In genomic region chr4:126907389-126907788, GRCh38 we compare ENCODE assay signal across 31 cellular contexts.
DNase-seq lines count a peak whose midpoint lies in the region; ATAC-seq, FAIRE-seq and TF ChIP-seq lines count a peak whose summit lies in the region.
"Had no signal": no experiment of that assay in that cellular context is flagged by ENCODE, and none has a peak within 500 bp of the region (broad histone marks: within the 10 kb centered on the region; RNA-seq: fewer than 3 reads in every experiment).

No MANE protein-coding gene starts in this region.

- no TSS peak for BruUV-seq in K562 (replicated peaks; lab: Mats Ljungman, UMichigan)

- no peak for TF ChIP-seq POLR2A in K562 (conservative IDR thresholded peaks at IDR 0.05)

- POLR2A ChIA-PET in K562 (lab: Yijun Ruan, JAX): no interaction called here

- H3K27ac ChIP-seq in K562 (ENCODE audit: extremely low read depth, low read depth, low read length): no peak overlapping the region
- H3K27ac ChIP-seq in heart right ventricle: no peak overlapping the region
- H3K27ac ChIP-seq: 22Rv1; A549; BLaER1; BLaER1 treated with 17β-estradiol and CSF1 and Interleukin-3, amounts not matched to agents 10 nM and 100 nM; C4-2B had no signal

- H3K27me3 ChIP-seq in K562 (ENCODE audit: control insufficient read depth in 2 of 2, insufficient read depth in 2 of 2, low read length in 2 of 2) (no peaks in the 10 kb centered on the region), heart right ventricle (no peaks in the 10 kb centered on the region)
- H3K27me3 ChIP-seq: BE2C; BLaER1; BLaER1 treated with 17β-estradiol and CSF1 and Interleukin-3, amounts not matched to agents 10 nM and 100 nM had no signal

- in situ Hi-C loops in K562 (cut with MboI): no loop called here

- peaks cover 42% of the 10 kb centered on the region for H3K79me2 ChIP-seq in K562 (ENCODE audit: control insufficient read depth, insufficient read depth, low read length)

- no peak for TF ChIP-seq RAD21 in K562 (CRISPR knock-in tag; conservative IDR thresholded peaks at IDR 0.05 in 1 of 2, IDR thresholded peaks at IDR 0.05 in 1 of 2)

- H4K20me1 ChIP-seq in K562 (replicated peaks; ENCODE audit: control insufficient read depth, insufficient read depth, low read length): no peaks in the 10 kb centered on the region
- H4K20me1 ChIP-seq: BLaER1; BLaER1 treated with 17β-estradiol and CSF1 and Interleukin-3, amounts not matched to agents 10 nM and 100 nM had no signal

- H3K9me3 ChIP-seq in K562 (replicated peaks; ENCODE audit: control insufficient read depth, insufficient read depth, low read depth, low read length) (no peaks in the 10 kb centered on the region), heart right ventricle (peaks cover 0 to 6% (median 0%) of the 10 kb centered on the region in 11 donors)
- H3K9me3 ChIP-seq: A549; BE2C; BLaER1; BLaER1 treated with 17β-estradiol and CSF1 and Interleukin-3, amounts not matched to agents 10 nM and 100 nM; Caco-2 had no signal

- H3K36me3 ChIP-seq in K562 (ENCODE audit: control insufficient read depth, insufficient read depth, low read length) (peaks cover 22% of the 10 kb centered on the region; the same call in 2 of the 3 replicates), heart right ventricle (no peaks in the 10 kb centered on the region)
- H3K36me3 ChIP-seq: BE2C; BLaER1; BLaER1 treated with 17β-estradiol and CSF1 and Interleukin-3, amounts not matched to agents 10 nM and 100 nM had no signal

- H3K4me3 ChIP-seq in K562 (no peak overlapping the region), heart right ventricle (no peak overlapping the region)
- H3K4me3 ChIP-seq: A549; BLaER1; BLaER1 treated with 17β-estradiol and CSF1 and Interleukin-3, amounts not matched to agents 10 nM and 100 nM had no signal

- no peak for TF ChIP-seq EP300 in K562 (IDR thresholded peaks at IDR 0.05; ENCODE audit: low read length)

- DNase-seq in SK-N-DZ (ENCODE audit: low spot score) (peak; percentile 39), K562 (ENCODE audit: extremely low read depth in 1 of 4, low spot score in 3 of 4) (no peak), heart right ventricle (no peak)
- no peak for DNase-seq in activated CD4-positive, alpha-beta T cell treated with anti-CD3 and anti-CD28 coated beads, Interleukin-2, amount 50 U/mL, for 1 hour
- DNase-seq: 8988T; ACHN; AML-193; BE2C; C1 segment of cervical spinal cord; Caco-2; Calu3; CD4-positive, alpha-beta memory T cell; CD4-positive, alpha-beta T cell; CD4-positive, CD25-positive, alpha-beta regulatory T cell; CD8-positive, alpha-beta memory T cell; CD8-positive, alpha-beta T cell; COR-L47; DMS 273 treated with DMSO at 0.1 percent for 48 hours; DMS153; DMS53; DMS79; DMS79 treated with DMSO at 0.1 percent for 48 hours; DND-41; EL had no signal

- no peak overlapping the region for H2AFZ ChIP-seq in K562 (ENCODE audit: low read depth, low read length)

- no peaks in the 10 kb centered on the region for H3K4me1 ChIP-seq in K562 (replicated peaks in 1 of 2; ENCODE audit: control insufficient read depth in 2 of 2, insufficient read depth in 2 of 2, low read length in 2 of 2)
- H3K4me1 ChIP-seq in heart right ventricle: no peaks in the 10 kb centered on the region
- H3K4me1 ChIP-seq: A549; BE2C; BLaER1; BLaER1 treated with 17β-estradiol and CSF1 and Interleukin-3, amounts not matched to agents 10 nM and 100 nM; Caco-2 had no signal

- no peak for ATAC-seq in K562
- no peak for ATAC-seq in heart right ventricle
- ATAC-seq: A549; CD8-positive, alpha-beta T cell had no signal

- intact Hi-C loops in K562 (cut with micrococcal nuclease) (no loop called here), heart right ventricle (cut with DNase I) (no loop called here)

- H3K9me1 ChIP-seq in K562 (ENCODE audit: control insufficient read depth, insufficient read depth, low read length): no peaks in the 10 kb centered on the region

- TF ChIP-seq CTCF in K562 (IDR thresholded peaks at IDR 0.05 in 2 of 3, conservative IDR thresholded peaks at IDR 0.05 in 1 of 3; ENCODE audit: insufficient read depth in 2 of 3, low read depth in 1 of 3, low read length in 3 of 3) (no peak), heart right ventricle (IDR thresholded peaks at IDR 0.05) (no peak)

- H3K9ac ChIP-seq in K562 (ENCODE audit: insufficient read depth in 1 of 2, low read depth in 2 of 2, low read length in 2 of 2): no peak overlapping the region
- H3K9ac ChIP-seq: BLaER1; BLaER1 treated with 17β-estradiol and CSF1 and Interleukin-3, amounts not matched to agents 10 nM and 100 nM had no signal

- no CpG with 5 or more reads among the region's 1 CpG for WGBS in K562 (ENCODE audit: insufficient coverage, low coverage, missing lambda C conversion rate)
- 56 to 75% methylated on average over 1 of the region's 1 CpG for WGBS in heart right ventricle, 2 donors

- no peak for FAIRE-seq in K562 (lab: Jason Lieb, UNC)
- FAIRE-seq: A204.1, A549, D721Med had no signal

- H3K4me2 ChIP-seq in K562 (ENCODE audit: insufficient read depth, low read length): no peak overlapping the region
- H3K4me2 ChIP-seq: A549; BLaER1; BLaER1 treated with 17β-estradiol and CSF1 and Interleukin-3, amounts not matched to agents 10 nM and 100 nM had no signal

- CTCF ChIA-PET in K562 (lab: Yijun Ruan, JAX; ENCODE audit: low intra/inter-chr PET ratio): no interaction called here

TF ChIP-seq in K562, 482 proteins besides CTCF, POLR2A, EP300 and RAD21:
- TF ChIP-seq ZNF639 (CRISPR knock-in tag; conservative IDR thresholded peaks at IDR 0.05 in 1 of 2, IDR thresholded peaks at IDR 0.05 in 1 of 2) (no peak), PBX2 (CRISPR knock-in tag; IDR thresholded peaks at IDR 0.05; ENCODE audit: low read depth) (no peak), PBX2 (tag; conservative IDR thresholded peaks at IDR 0.05; ENCODE audit: low read depth) (peak; percentile 64; the same call in 1 of the 2 replicates), MEIS2 (IDR thresholded peaks at IDR 0.05; ENCODE audit: partially characterized antibody) (peak; percentile 82)
- TF ChIP-seq, protein P1, sequence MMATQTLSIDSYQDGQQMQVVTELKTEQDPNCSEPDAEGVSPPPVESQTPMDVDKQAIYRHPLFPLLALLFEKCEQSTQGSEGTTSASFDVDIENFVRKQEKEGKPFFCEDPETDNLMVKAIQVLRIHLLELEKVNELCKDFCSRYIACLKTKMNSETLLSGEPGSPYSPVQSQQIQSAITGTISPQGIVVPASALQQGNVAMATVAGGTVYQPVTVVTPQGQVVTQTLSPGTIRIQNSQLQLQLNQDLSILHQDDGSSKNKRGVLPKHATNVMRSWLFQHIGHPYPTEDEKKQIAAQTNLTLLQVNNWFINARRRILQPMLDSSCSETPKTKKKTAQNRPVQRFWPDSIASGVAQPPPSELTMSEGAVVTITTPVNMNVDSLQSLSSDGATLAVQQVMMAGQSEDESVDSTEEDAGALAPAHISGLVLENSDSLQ (IDR thresholded peaks at IDR 0.05): peak; percentile 58
